ENCODE assay signal across 8 cellular contexts in the genomic region with DNA sequence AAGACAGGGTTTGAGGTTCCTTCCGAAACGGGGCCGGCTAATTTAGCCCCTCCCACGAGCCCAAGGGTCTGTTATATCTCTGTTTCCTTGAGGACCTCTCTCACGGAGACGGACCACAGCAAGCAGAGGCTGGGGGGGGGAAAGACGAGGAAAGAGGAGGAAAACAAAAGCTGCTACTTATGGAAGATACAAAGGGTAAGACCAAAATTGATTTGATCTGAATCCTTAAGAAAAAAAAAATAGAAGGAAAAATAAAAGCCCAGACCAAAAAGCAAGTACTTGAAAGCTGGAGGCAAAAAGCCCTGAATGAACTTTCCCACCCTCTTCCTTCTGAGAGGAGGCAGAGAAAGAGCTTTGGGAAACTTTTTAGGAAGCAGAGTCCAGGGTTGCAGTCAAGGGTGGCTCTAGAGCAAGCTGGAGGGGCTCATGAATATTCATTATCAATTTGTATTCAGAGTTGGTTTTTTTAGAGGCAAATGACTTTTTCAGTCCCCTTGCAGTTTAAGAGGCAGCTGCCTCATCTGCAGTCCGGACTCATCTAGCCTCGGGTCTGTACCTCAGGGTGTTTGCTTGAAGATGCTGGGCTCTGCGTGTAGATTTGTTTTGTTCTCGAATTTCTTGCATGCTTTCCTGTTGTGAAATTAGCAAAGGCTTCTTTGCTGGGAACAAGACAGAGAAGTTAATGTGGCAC. TPM values are rescaled to one million over a fixed set of nuclear protein-coding genes. Genes with fewer than 3 reads are reported as not detected.
A peak's percentile ranks its signal among the peaks of the same experiment; 100 is the strongest.
DNase-seq lines count a peak whose midpoint lies in the region; ATAC-seq lines count a peak whose summit lies in the region.

Gene ENTPD1, plus strand, starts transcription at position 103 of the 691 bp plus-strand sequence. Its CDS starts 77 bp downstream, at position 180.

- POLR2A ChIA-PET in activated CD8-positive, alpha-beta T cell treated with anti-CD3 and anti-CD28 coated beads, Interleukin-2, amount 10 ng/mL, durations not matched to agents 7 days and 5 days (lab: Charles Lee) = interaction anchor here (0.8 to 2.8 kb wide), 10 partner anchors 17 to 109 kb away, joined by 3 to 11 read pairs (median 3); partner anchors contain the start of gene TCTN3

- peaks cover 14% of the 10 kb centered on the region for H3K27me3 Mint-ChIP-seq in activated CD8-positive, alpha-beta T cell treated with anti-CD3 and anti-CD28 coated beads, Interleukin-2, amount 10 ng/mL, durations not matched to agents 7 days and 5 days (ENCODE audit: low read depth)

- DNase-seq in AG20443 (ENCODE audit: low spot score) = peak; percentile 16
- DNase-seq in activated CD8-positive, alpha-beta T cell treated with anti-CD3 and anti-CD28 coated beads, Interleukin-2, amount 10 ng/mL, durations not matched to agents 7 days and 5 days = no peak
- no peak for DNase-seq in left ventricle myocardium superior
- peak; percentile 15 for DNase-seq in renal cortical epithelial cell (ENCODE audit: low read depth)
- DNase-seq in cerebellar nuclear complex (lab: John Stamatoyannopoulos, UW) = no peak
- DNase-seq in DMS153 treated with DMSO at 0.1 percent for 48 hours (lab: John Stamatoyannopoulos, UW; ENCODE audit: unreplicated experiment) = no peak

- H3K27ac Mint-ChIP-seq in activated CD8-positive, alpha-beta T cell treated with anti-CD3 and anti-CD28 coated beads, Interleukin-2, amount 10 ng/mL, durations not matched to agents 7 days and 5 days = peak within 1 kb of the TSS; percentile 80

- no peaks in the 10 kb centered on the region for H3K9me3 Mint-ChIP-seq in activated CD8-positive, alpha-beta T cell treated with anti-CD3 and anti-CD28 coated beads, Interleukin-2, amount 10 ng/mL, durations not matched to agents 7 days and 5 days (ENCODE audit: insufficient read depth)

- peak within 1 kb of the TSS; percentile 77 for H3K4me3 Mint-ChIP-seq in activated CD8-positive, alpha-beta T cell treated with anti-CD3 and anti-CD28 coated beads, Interleukin-2, amount 10 ng/mL, durations not matched to agents 7 days and 5 days

- peaks cover 52% of the 10 kb centered on the region for H3K4me1 Mint-ChIP-seq in activated CD8-positive, alpha-beta T cell treated with anti-CD3 and anti-CD28 coated beads, Interleukin-2, amount 10 ng/mL, durations not matched to agents 7 days and 5 days (ENCODE audit: low read depth)

- ATAC-seq in GM21619 (IDR thresholded peaks at IDR 0.05; ENCODE audit: unreplicated experiment) = peak; percentile 21
- no peak for ATAC-seq in activated CD8-positive, alpha-beta T cell treated with anti-CD3 and anti-CD28 coated beads, Interleukin-2, amount 10 ng/mL, durations not matched to agents 7 days and 5 days
- peak; percentile 37 for ATAC-seq in left ventricle myocardium superior
- ATAC-seq in GM18868 (IDR thresholded peaks at IDR 0.05; ENCODE audit: unreplicated experiment) = no peak

- CTCF ChIA-PET in activated CD8-positive, alpha-beta T cell treated with anti-CD3 and anti-CD28 coated beads, Interleukin-2, amount 10 ng/mL, durations not matched to agents 7 days and 5 days (lab: Charles Lee) = interaction anchor here (0.6 to 8.5 kb wide), 11 partner anchors 9 to 109 kb away, joined by 3 to 98 read pairs (median 5); partner anchors contain the start of gene TCTN3

- intact Hi-C loops in left ventricle myocardium superior (cut with micrococcal nuclease) = no loop called here

- H3K36me3 Mint-ChIP-seq in activated CD8-positive, alpha-beta T cell treated with anti-CD3 and anti-CD28 coated beads, Interleukin-2, amount 10 ng/mL, durations not matched to agents 7 days and 5 days (ENCODE audit: low read depth) = peaks cover 12% of the 10 kb centered on the region

RNA-seq across cellular contexts. Expression of gene ENTPD1, which starts in this region (rescaled TPM):
- total RNA-seq in activated CD8-positive, alpha-beta T cell treated with anti-CD3 and anti-CD28 coated beads, Interleukin-2, amount 10 ng/mL, durations not matched to agents 7 days and 5 days = 10 to 100 TPM; 14.2 to 14.9 TPM
- total RNA-seq in left ventricle myocardium superior = 7.5 TPM
- total RNA-seq in renal cortical epithelial cell = 0.20 and 0.52 TPM in 2 replicates

Comparison
In these comparisons a context has a peak if more than half of its experiments do, and no peak if none do; other contexts are left out.
1. Peak in DNase-seq in renal cortical epithelial cell; RNA of the gene not detected or under 1 TPM.
2. ATAC-seq: peak in GM21619 (single experiment) and left ventricle myocardium superior (single experiment); none in activated CD8-positive, alpha-beta T cell treated with anti-CD3 and anti-CD28 coated beads, Interleukin-2, amount 10 ng/mL, durations not matched to agents 7 days and 5 days (single experiment) and GM18868 (single experiment).